ENCODE assay signal across 1 cellular context in the genomic region with DNA sequence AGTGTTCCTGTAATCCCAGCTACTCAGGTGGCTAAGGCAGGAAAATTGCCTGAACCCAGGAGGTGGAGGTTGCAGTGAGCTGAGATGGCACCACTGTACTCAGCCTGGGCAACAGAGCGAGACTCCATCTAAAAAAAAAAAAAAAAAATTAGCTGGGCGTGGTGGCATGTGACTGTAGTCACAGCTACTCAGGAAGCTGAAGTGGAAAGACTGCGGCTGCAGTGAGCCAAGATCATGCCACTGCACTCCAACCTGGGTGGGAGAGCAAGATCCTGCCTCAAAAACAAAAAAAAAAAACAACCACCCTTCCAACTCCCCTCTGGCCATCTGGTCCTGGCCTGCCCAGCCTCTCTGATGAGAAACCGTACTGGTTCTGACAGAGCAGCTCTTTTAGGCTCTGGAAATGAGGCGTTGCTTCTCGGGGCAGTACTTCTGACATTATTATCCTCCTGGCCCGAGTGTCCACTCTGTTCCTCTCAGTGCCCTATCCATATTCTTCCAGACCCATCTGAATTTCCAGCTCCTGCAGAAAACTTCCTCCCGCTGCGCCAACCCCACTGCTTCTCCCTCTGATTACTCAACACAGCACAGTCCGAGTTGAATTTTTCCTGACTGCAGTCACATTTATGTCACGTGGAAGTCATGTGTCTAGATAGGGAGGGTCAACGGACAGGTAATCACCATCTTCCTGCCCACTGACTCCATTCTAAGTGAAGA.
TF ChIP-seq lines count a peak whose summit lies in the region.

No MANE protein-coding gene starts in this region.

TF ChIP-seq in endothelial cell of umbilical vein, 7 proteins besides CTCF, POLR2A, EP300 and RAD21:
- TF ChIP-seq, protein P1, sequence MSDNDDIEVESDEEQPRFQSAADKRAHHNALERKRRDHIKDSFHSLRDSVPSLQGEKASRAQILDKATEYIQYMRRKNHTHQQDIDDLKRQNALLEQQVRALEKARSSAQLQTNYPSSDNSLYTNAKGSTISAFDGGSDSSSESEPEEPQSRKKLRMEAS (IDR thresholded peaks at IDR 0.05; ENCODE audit: insufficient read depth, insufficient read length): peak; percentile 23
- no peak for TF ChIP-seq JUN (IDR thresholded peaks at IDR 0.05; ENCODE audit: borderline replicate concordance, insufficient read depth, insufficient read length, low read depth)
